In genomic region chr3:53195602-53196574, GRCh38 we compare ENCODE assay signal across 8 cellular contexts. TPM values are rescaled to one million over a fixed set of nuclear protein-coding genes. Genes with fewer than 3 reads are reported as not detected.
DNase-seq lines count a peak whose midpoint lies in the region; ATAC-seq and TF ChIP-seq lines count a peak whose summit lies in the region.

No MANE protein-coding gene starts in this region.

- no peak overlapping the region for H3K27ac ChIP-seq in right cardiac atrium (ENCODE audit: low read length)

- H3K36me3 ChIP-seq in Caco-2 (ENCODE audit: control insufficient read depth, insufficient read depth, low read length) = 0 out of 2 replicates have a peak, but pooled peaks cover 2% of the 10 kb centered on the region

- no peaks in the 10 kb centered on the region for H3K27me3 Mint-ChIP-seq in Caco-2 (ENCODE audit: insufficient read depth, unreplicated experiment)
- peaks cover 6% of the 10 kb centered on the region for H3K27me3 Mint-ChIP-seq in activated naive CD8-positive, alpha-beta T cell treated with anti-CD3 and anti-CD28 coated beads for 36 hours

- intact Hi-C loops in Caco-2 (cut with micrococcal nuclease; ENCODE audit: unreplicated experiment) (loop anchor here (1.0 to 5.0 kb wide), 4 partner anchors 39 to 86 kb away; no protein-coding TSS in a partner anchor), right cardiac atrium (cut with DNase I) (loop anchor here (1.0 to 5.0 kb wide), 5 partner anchors 64 to 84 kb away; partner anchors contain the start of gene RFT1 (in 3 of the 4))

- H3K27ac Mint-ChIP-seq in Caco-2 (ENCODE audit: unreplicated experiment) = no peak overlapping the region
- no peak overlapping the region for H3K27ac Mint-ChIP-seq in activated naive CD8-positive, alpha-beta T cell treated with anti-CD3 and anti-CD28 coated beads for 36 hours

- no peaks in the 10 kb centered on the region; the same call in 1 of the 2 replicates for H3K27me3 ChIP-seq in Caco-2 (replicated peaks; ENCODE audit: control insufficient read depth, insufficient read depth, low read length)
- no peaks in the 10 kb centered on the region for H3K27me3 ChIP-seq in right cardiac atrium (ENCODE audit: control insufficient read depth, insufficient read depth)

- H3K4me1 Mint-ChIP-seq in Caco-2 (ENCODE audit: low read depth, unreplicated experiment) = no peaks in the 10 kb centered on the region
- peaks cover 5% of the 10 kb centered on the region for H3K4me1 Mint-ChIP-seq in activated naive CD8-positive, alpha-beta T cell treated with anti-CD3 and anti-CD28 coated beads for 36 hours

- H3K9me3 ChIP-seq in Caco-2 (no peaks in the 10 kb centered on the region), right cardiac atrium (ENCODE audit: control insufficient read depth, low read length) (no peaks in the 10 kb centered on the region)

- no peaks in the 10 kb centered on the region for H3K36me3 Mint-ChIP-seq in Caco-2 (ENCODE audit: insufficient read depth, unreplicated experiment)
- H3K36me3 Mint-ChIP-seq in activated naive CD8-positive, alpha-beta T cell treated with anti-CD3 and anti-CD28 coated beads for 36 hours = peaks cover 1% of the 10 kb centered on the region

- TF ChIP-seq CTCF in Caco-2 (IDR thresholded peaks at IDR 0.05; ENCODE audit: insufficient read depth in 1 of 2, low read depth in 1 of 2, low read length in 1 of 2, severe bottlenecking in 1 of 2, unreplicated experiment in 1 of 2) = peak; percentile 96 to 97

- POLR2A ChIA-PET in Caco-2 (lab: Charles Lee) = interaction anchor here (0.6 kb wide), 1 partner anchor 85 kb away, joined by 4 read pairs; no protein-coding TSS in a partner anchor

- peak; percentile 50 for ATAC-seq in HG02759 (IDR thresholded peaks at IDR 0.05; ENCODE audit: unreplicated experiment)
- peak; percentile 53 to 78 for ATAC-seq in right cardiac atrium

- no peak overlapping the region for H3K4me3 ChIP-seq in Caco-2 (ENCODE audit: low read depth, low read length)
- H3K4me3 ChIP-seq in right cardiac atrium (ENCODE audit: low read length) = no peak overlapping the region

- CTCF ChIA-PET in Caco-2 (lab: Charles Lee) = interaction anchor here (0.6 to 2.5 kb wide), 7 partner anchors 30 to 202 kb away, joined by 3 to 30 read pairs (median 4); no protein-coding TSS in a partner anchor

- no peak overlapping the region for H3K4me3 Mint-ChIP-seq in Caco-2 (ENCODE audit: unreplicated experiment)
- no peak overlapping the region for H3K4me3 Mint-ChIP-seq in activated naive CD8-positive, alpha-beta T cell treated with anti-CD3 and anti-CD28 coated beads for 36 hours

- no peaks in the 10 kb centered on the region for H3K9me3 Mint-ChIP-seq in Caco-2 (ENCODE audit: unreplicated experiment)
- no peaks in the 10 kb centered on the region for H3K9me3 Mint-ChIP-seq in activated naive CD8-positive, alpha-beta T cell treated with anti-CD3 and anti-CD28 coated beads for 36 hours

- DNase-seq in Caco-2 = peak in 1 of 2 experiments; percentile 65
- peak; percentile 57 for DNase-seq in SK-MEL-5 (ENCODE audit: low read depth, low spot score)
- DNase-seq in activated naive CD8-positive, alpha-beta T cell treated with anti-CD3 and anti-CD28 coated beads for 36 hours = peak; percentile 74
- DNase-seq in right cardiac atrium = peak; percentile 43 to 82 (median 82)
- peak; percentile 63 for DNase-seq in stimulated activated CD4-positive, alpha-beta T cell treated with anti-CD3 and anti-CD28 coated beads, Interleukin-12 subunit alpha, Interleukin-12 subunit beta, amount 100 ng/mL, for 4 hours
- no peak for DNase-seq in RKO (ENCODE audit: low spot score)
- no peak for DNase-seq in NCI-H2171 treated with DMSO at 0.1 percent for 48 hours (lab: John Stamatoyannopoulos, UW)

- 26% methylated on average over 36 of the region's 36 CpGs for WGBS in right cardiac atrium

- BruUV-seq in Caco-2 (replicated peaks; lab: Mats Ljungman, UMichigan) = no TSS peak

- in situ Hi-C loops in SK-MEL-5 (cut with HindIII; ENCODE audit: low pct_unique_long_range_greater_than_20kb, low sequenced_read_pairs) = no loop called here

- H3K4me1 ChIP-seq in Caco-2 = no peaks in the 10 kb centered on the region
- H3K4me1 ChIP-seq in right cardiac atrium (ENCODE audit: control insufficient read depth, insufficient read depth, low read length) = peaks cover 12% of the 10 kb centered on the region

RNA-seq across cellular contexts. Expression of gene PRKCD, which starts 34.9 kb away (rescaled TPM):
- total RNA-seq in Caco-2 (2022) (30.9 and 31.5 TPM in 2 replicates), right cardiac atrium (10 to 100 TPM; 26.2 to 34.4 (median 31.3) TPM)
- 3.3 and 4.0 TPM in 2 replicates for total RNA-seq in SK-MEL-5 (2014; rRNA removed; shearing (Covaris generic))
- 60.2 and 68.2 TPM in 2 replicates for polyA plus RNA-seq in SK-MEL-5 (2015; cell fraction: cytosol; rRNA removed)
- polyA plus RNA-seq in SK-MEL-5 (2015; cell fraction: nucleus; rRNA removed) = 33.7 and 45.3 TPM in 2 replicates
- total RNA-seq in activated naive CD8-positive, alpha-beta T cell treated with anti-CD3 and anti-CD28 coated beads for 36 hours = 10 to 100 TPM; 16.5 to 17.5 TPM
- polyA plus RNA-seq in right cardiac atrium = 20.9 TPM

RNA-seq across cellular contexts. Expression of gene TKT, which starts 59.9 kb away (rescaled TPM):
- 339 and 381 TPM in 2 replicates for total RNA-seq in Caco-2 (2022)
- total RNA-seq in SK-MEL-5 (2014; rRNA removed; shearing (Covaris generic)) = 775 and 835 TPM in 2 replicates
- 738 and 888 TPM in 2 replicates for polyA plus RNA-seq in SK-MEL-5 (2015; cell fraction: cytosol; rRNA removed)
- 476 and 534 TPM in 2 replicates for polyA plus RNA-seq in SK-MEL-5 (2015; cell fraction: nucleus; rRNA removed)
- 100 to 1,000 TPM; 285 to 287 TPM for total RNA-seq in activated naive CD8-positive, alpha-beta T cell treated with anti-CD3 and anti-CD28 coated beads for 36 hours
- total RNA-seq in right cardiac atrium = 10 to 100 TPM; 40.3 to 61.8 (median 42.7) TPM
- polyA plus RNA-seq in right cardiac atrium = 37.7 TPM

Comparison
In these comparisons a context has a peak if more than half of its experiments do, and no peak if none do; other contexts are left out.
1. DNase-seq: peak in SK-MEL-5 (single experiment), activated naive CD8-positive, alpha-beta T cell treated with anti-CD3 and anti-CD28 coated beads for 36 hours (single experiment), right cardiac atrium (3 of 3) and stimulated activated CD4-positive, alpha-beta T cell treated with anti-CD3 and anti-CD28 coated beads, Interleukin-12 subunit alpha, Interleukin-12 subunit beta, amount 100 ng/mL, for 4 hours (single experiment); none in RKO (single experiment) and NCI-H2171 treated with DMSO at 0.1 percent for 48 hours (single experiment).